Comparison of ENCODE assay signal across 22 cellular contexts in genomic region chr4:173273956-173274355, GRCh38.
DNase-seq lines count a peak whose midpoint lies in the region; ATAC-seq and TF ChIP-seq lines count a peak whose summit lies in the region.
"Had no signal": no experiment of that assay in that cellular context is flagged by ENCODE, and none has a peak within 500 bp of the region (broad histone marks: within the 10 kb centered on the region; RNA-seq: fewer than 3 reads in every experiment).

No MANE protein-coding gene starts in this region.

- H2BK120ac ChIP-seq in mesenchymal stem cell (ENCODE audit: low read depth, low read length): no peak overlapping the region

- intact Hi-C loops in Panc1 (cut with micrococcal nuclease; ENCODE audit: unreplicated experiment) (no loop called here), mammary epithelial cell (cut with micrococcal nuclease) (no loop called here)

- no peak overlapping the region for H2BK15ac ChIP-seq in mesenchymal stem cell (ENCODE audit: low read depth, poor library complexity, severe bottlenecking)

- H3K36me3 ChIP-seq in Panc1 (ENCODE audit: control insufficient read depth, insufficient read depth, low read length) (no peaks in the 10 kb centered on the region; the same call in 1 of the 2 replicates), mesenchymal stem cell (ENCODE audit: control insufficient read depth in 1 of 2, insufficient read depth in 2 of 2, low read depth in 1 of 2, low read length in 2 of 2) (peaks cover 0 to 10% of the 10 kb centered on the region in 2 experiments), mammary epithelial cell (ENCODE audit: insufficient read depth, low read length) (no peaks in the 10 kb centered on the region)

- no peak overlapping the region for H4K8ac ChIP-seq in mesenchymal stem cell (ENCODE audit: low read length)

- in situ Hi-C loops in Panc1 (cut with HindIII; ENCODE audit: low pct_unique_long_range_greater_than_20kb, low sequenced_read_pairs) (loop anchor here (25.0 kb wide), 1 partner anchor 112 kb away; the partner anchor contains the start of gene GALNT7), mammary epithelial cell (cut with MboI; ENCODE audit: low sequenced_read_pairs in 2 of 2) (loop anchor here (25.0 kb wide), 1 partner anchor 387 kb away; no protein-coding TSS in a partner anchor)

- H3K27ac ChIP-seq in AG04450 (ENCODE audit: low read depth, low read length): no peak overlapping the region
- peak overlapping the region; percentile 48; the same call in 1 of the 2 replicates for H3K27ac ChIP-seq in Panc1 (ENCODE audit: low read length)
- peak overlapping the region; percentile 6 for H3K27ac ChIP-seq in mesenchymal stem cell (ENCODE audit: low read length, poor library complexity, severe bottlenecking)
- no peak overlapping the region for H3K27ac ChIP-seq in mammary epithelial cell (ENCODE audit: insufficient read depth, low read depth, low read length)
- H3K27ac ChIP-seq: C4-2B had no signal

- H4K91ac ChIP-seq in mesenchymal stem cell (ENCODE audit: low read length): no peak overlapping the region

- H3K4me1 ChIP-seq in Panc1 (ENCODE audit: control insufficient read depth, insufficient read depth, low read length) (peaks cover 23% of the 10 kb centered on the region), mesenchymal stem cell (ENCODE audit: control insufficient read depth, insufficient read depth, low read depth, low read length) (peaks cover 3% of the 10 kb centered on the region), mammary epithelial cell (ENCODE audit: insufficient read depth, low read length) (no peaks in the 10 kb centered on the region)

- POLR2A ChIA-PET in AG04450 (lab: Yijun Ruan, JAX) (interaction anchor here (1.2 to 1.3 kb wide), 2 partner anchors 9 to 22 kb away, joined by 3 to 12 read pairs; no protein-coding TSS in a partner anchor), Panc1 (lab: Charles Lee) (interaction anchor here (0.6 kb wide), 1 partner anchor 11 kb away, joined by 3 read pairs; no protein-coding TSS in a partner anchor)

- TF ChIP-seq CTCF in AG04450 (IDR thresholded peaks at IDR 0.05; ENCODE audit: low read depth, low read length) (no peak), Panc1 (IDR thresholded peaks at IDR 0.05) (no peak), mammary epithelial cell (conservative IDR thresholded peaks at IDR 0.05 in 1 of 2, IDR thresholded peaks at IDR 0.05 in 1 of 2; ENCODE audit: extremely low read depth in 1 of 2, insufficient read depth in 1 of 2, low read depth in 1 of 2, low read length in 2 of 2) (no peak)

- no peak overlapping the region for H3K18ac ChIP-seq in mesenchymal stem cell (ENCODE audit: low read depth in 1 of 2, low read length in 2 of 2)

- no peaks in the 10 kb centered on the region for H3K79me2 ChIP-seq in mammary epithelial cell (ENCODE audit: insufficient read depth, low read length)

- H2AK5ac ChIP-seq in mesenchymal stem cell (ENCODE audit: low read length, severe bottlenecking): no peak overlapping the region

- H3K4me2 ChIP-seq in mesenchymal stem cell (ENCODE audit: low read length, poor library complexity, severe bottlenecking) (no peak overlapping the region), mammary epithelial cell (ENCODE audit: insufficient read depth, low read depth, low read length) (no peak overlapping the region)
- H3K4me2 ChIP-seq: SK-N-SH had no signal

- BruUV-seq in Panc1 (replicated peaks; lab: Mats Ljungman, UMichigan): no TSS peak
- no TSS peak for BruUV-seq in mammary epithelial cell (replicated peaks; lab: Mats Ljungman, UMichigan)

- no peak overlapping the region for H3K9ac ChIP-seq in mesenchymal stem cell (ENCODE audit: low read length)
- no peak overlapping the region for H3K9ac ChIP-seq in mammary epithelial cell (ENCODE audit: insufficient read depth, low read length)
- H3K9ac ChIP-seq: SK-N-SH had no signal

- peak; percentile 32 for DNase-seq in AG04450 (ENCODE audit: low read depth, low spot score)
- no peak for DNase-seq in Panc1 (ENCODE audit: low read depth, low spot score)
- DNase-seq in fibroblast of gingiva (ENCODE audit: low read depth): peak; percentile 66
- no peak for DNase-seq in mesenchymal stem cell
- DNase-seq in NCI-H187 treated with DMSO at 0.1 percent for 48 hours (lab: John Stamatoyannopoulos, UW): no peak
- no peak for DNase-seq in mammary epithelial cell
- DNase-seq: 8988T; Calu3; CD8-positive, alpha-beta memory T cell; DMS153; NCI-H1092; NCI-H1436; NCI-H1930; NCI-H226; NCI-H510A treated with DMSO at 0.1 percent for 48 hours; NCI-H748 treated with DMSO at 0.1 percent for 48 hours; SIG-M5; SK-N-SH had no signal

- H2AFZ ChIP-seq in mesenchymal stem cell (ENCODE audit: low read depth, low read length) (no peak overlapping the region), mammary epithelial cell (ENCODE audit: low read depth, low read length) (no peak overlapping the region)

- H2BK5ac ChIP-seq in mesenchymal stem cell (ENCODE audit: low read depth, low read length, poor library complexity, severe bottlenecking): no peak overlapping the region

- no peak overlapping the region for H3K14ac ChIP-seq in mesenchymal stem cell (ENCODE audit: low read length in 2 of 2)

- H3K4ac ChIP-seq in mesenchymal stem cell (ENCODE audit: low read depth in 1 of 2, low read length in 2 of 2): no peak overlapping the region

- CTCF ChIA-PET in AG04450 (lab: Charles Lee) (interaction anchor here (2.8 to 5.9 kb wide), 3 partner anchors 16 to 260 kb away, joined by 13 to 56 read pairs (median 23); no protein-coding TSS in a partner anchor), Panc1 (lab: Charles Lee) (no interaction called here), mammary epithelial cell (lab: Charles Lee; ENCODE audit: low non-redundant PET) (no interaction called here)

- ATAC-seq in Panc1: no peak
- no peak for ATAC-seq in HG02610 (IDR thresholded peaks at IDR 0.05; ENCODE audit: unreplicated experiment)
- ATAC-seq in GM21390 (IDR thresholded peaks at IDR 0.05; ENCODE audit: unreplicated experiment): no peak

- no peak overlapping the region for H3K23ac ChIP-seq in mesenchymal stem cell (ENCODE audit: low read length in 2 of 2)

- H3K9me3 ChIP-seq in AG04450 (ENCODE audit: control insufficient read depth, insufficient read depth, low read length): peaks cover 8% of the 10 kb centered on the region; the same call in 1 of the 2 replicates
- no peaks in the 10 kb centered on the region for H3K9me3 ChIP-seq in Panc1 (ENCODE audit: control insufficient read depth, insufficient read depth, low read depth, low read length)
- H3K9me3 ChIP-seq in mesenchymal stem cell (ENCODE audit: control insufficient read depth, low read length): no peaks in the 10 kb centered on the region
- H3K9me3 ChIP-seq in mammary epithelial cell (replicated peaks; ENCODE audit: insufficient read depth, low read length): no peaks in the 10 kb centered on the region
- H3K9me3 ChIP-seq: SK-N-SH had no signal

- no peak overlapping the region for H3K4me3 ChIP-seq in AG04450 (ENCODE audit: low read depth, low read length)
- no peak overlapping the region for H3K4me3 ChIP-seq in Panc1 (ENCODE audit: low read depth in 2 of 2, low read length in 2 of 2)
- no peak overlapping the region for H3K4me3 ChIP-seq in mesenchymal stem cell (ENCODE audit: insufficient read depth in 1 of 2, low read depth in 1 of 2, low read length in 2 of 2)
- H3K4me3 ChIP-seq in mammary epithelial cell (replicated peaks in 1 of 3; ENCODE audit: insufficient read depth in 1 of 3, low read depth in 2 of 3, low read length in 3 of 3): no peak overlapping the region
- H3K4me3 ChIP-seq: K562 had no signal

- peaks cover 20% of the 10 kb centered on the region for H3K79me1 ChIP-seq in mesenchymal stem cell (replicated peaks; ENCODE audit: low read length, poor library complexity, severe bottlenecking)

- no peak overlapping the region for H2BK12ac ChIP-seq in mesenchymal stem cell (ENCODE audit: low read length in 2 of 2)

- dilution Hi-C loops in mammary epithelial cell (cut with HindIII; ENCODE audit: low sequenced_read_pairs): loop anchor here (25.0 kb wide), 1 partner anchor 262 kb away; no protein-coding TSS in a partner anchor

- H4K20me1 ChIP-seq in mammary epithelial cell (ENCODE audit: insufficient read depth, low read length): no peaks in the 10 kb centered on the region

- H3K27me3 ChIP-seq in AG04450 (ENCODE audit: control insufficient read depth, insufficient read depth, low read length) (no peaks in the 10 kb centered on the region), Panc1 (ENCODE audit: control insufficient read depth, insufficient read depth, low read length) (no peaks in the 10 kb centered on the region), mesenchymal stem cell (ENCODE audit: control insufficient read depth in 1 of 2, insufficient read depth in 1 of 2, low read length in 2 of 2) (no peaks in the 10 kb centered on the region), mammary epithelial cell (ENCODE audit: insufficient read depth, low read length) (no peaks in the 10 kb centered on the region)

Comparison
In these comparisons a context has a peak if more than half of its experiments do, and no peak if none do; other contexts are left out.
1. DNase-seq: peak in AG04450 (single experiment) and fibroblast of gingiva (single experiment); none in Panc1 (single experiment), mesenchymal stem cell (single experiment), NCI-H187 treated with DMSO at 0.1 percent for 48 hours (single experiment) and mammary epithelial cell (single experiment).
2. H3K27ac ChIP-seq: peak in Panc1 (single experiment) and mesenchymal stem cell (single experiment); none in AG04450 (single experiment) and mammary epithelial cell (single experiment).